In genomic region chr9:99948896-99949295, GRCh38 we compare ENCODE assay signal across 20 cellular contexts. TPM values are rescaled to one million over a fixed set of nuclear protein-coding genes. Genes with fewer than 3 reads are reported as not detected.
A peak's percentile ranks its signal among the peaks of the same experiment; 100 is the strongest.
DNase-seq lines count a peak whose midpoint lies in the region; ATAC-seq, FAIRE-seq and TF ChIP-seq lines count a peak whose summit lies in the region.
"Had no signal": no experiment of that assay in that cellular context is flagged by ENCODE, and none has a peak within 500 bp of the region (broad histone marks: within the 10 kb centered on the region; RNA-seq: fewer than 3 reads in every experiment).

No MANE protein-coding gene starts in this region.

- intact Hi-C loops in sciatic nerve (cut with DNase I), result no loop called here

- H3K79me2 ChIP-seq in astrocyte (ENCODE audit: insufficient read depth, low read length), result no peaks in the 10 kb centered on the region

- H3K4me1 Mint-ChIP-seq in astrocyte (ENCODE audit: low read depth, unreplicated experiment), result peaks cover 3% of the 10 kb centered on the region
- H3K4me1 Mint-ChIP-seq: WTC11 had no signal

- no peaks in the 10 kb centered on the region for H3K4me1 ChIP-seq in astrocyte (ENCODE audit: insufficient read depth, low read length)
- H3K4me1 ChIP-seq: testis had no signal

- no peak overlapping the region for H3K27ac Mint-ChIP-seq in astrocyte (ENCODE audit: unreplicated experiment)
- H3K27ac Mint-ChIP-seq: activated T-helper 2 cell treated with anti-CD3 and anti-CD28 coated beads, Interferon-gamma antibody, Interleukin-2, Interleukin-4, amounts not matched to agents 10 μg/mL and 5 μg/mL and 100 μg/mL, durations not matched to agents 14 hours and 24 hours and 36 hours; CD8-positive, alpha-beta memory T cell; WTC11 had no signal

- no peaks in the 10 kb centered on the region for H3K27me3 Mint-ChIP-seq in astrocyte (ENCODE audit: low read depth, unreplicated experiment)
- H3K27me3 Mint-ChIP-seq: CD8-positive, alpha-beta memory T cell had no signal

- no peak overlapping the region for H3K9ac ChIP-seq in astrocyte (ENCODE audit: low read length)

- no peaks in the 10 kb centered on the region for H3K27me3 ChIP-seq in astrocyte (ENCODE audit: insufficient read depth, low read length)
- H3K27me3 ChIP-seq: heart left ventricle, neutrophil, testis had no signal

- H3K4me2 ChIP-seq in astrocyte (ENCODE audit: low read length), result no peak overlapping the region

- no peak overlapping the region for H2AFZ ChIP-seq in astrocyte (ENCODE audit: low read depth, low read length)

- FAIRE-seq in astrocyte (lab: Jason Lieb, UNC), result peak; percentile 34

- H4K20me1 ChIP-seq in astrocyte (ENCODE audit: insufficient read depth, low read length), result no peaks in the 10 kb centered on the region

- H3K9me3 ChIP-seq in astrocyte (ENCODE audit: insufficient read depth, low read depth, low read length), result no peaks in the 10 kb centered on the region
- H3K9me3 ChIP-seq: heart left ventricle, neutrophil, testis had no signal

- H3K27ac ChIP-seq in astrocyte (ENCODE audit: low read depth, low read length), result no peak overlapping the region
- H3K27ac ChIP-seq: heart left ventricle, neutrophil, testis had no signal

- no peaks in the 10 kb centered on the region for H3K36me3 ChIP-seq in astrocyte (ENCODE audit: insufficient read depth, low read length)

- no peaks in the 10 kb centered on the region for H3K9me3 Mint-ChIP-seq in astrocyte (ENCODE audit: unreplicated experiment)

- H3K4me3 Mint-ChIP-seq in astrocyte (ENCODE audit: unreplicated experiment), result no peak overlapping the region
- H3K4me3 Mint-ChIP-seq: CD8-positive, alpha-beta memory T cell; WTC11 had no signal

- H3K4me3 ChIP-seq in astrocyte (ENCODE audit: insufficient read depth, low read depth, low read length), result no peak overlapping the region
- H3K4me3 ChIP-seq: heart left ventricle, testis had no signal

- peaks cover 13% of the 10 kb centered on the region for H3K36me3 Mint-ChIP-seq in astrocyte (ENCODE audit: low read depth, unreplicated experiment)

- DNase-seq in COR-L47 (lab: John Stamatoyannopoulos, UW), result peak; percentile 28
- peak; percentile 9 to 23 for DNase-seq in Kasumi-1 (lab: John Stamatoyannopoulos, UW)
- peak; percentile 3 for DNase-seq in astrocyte (ENCODE audit: low read depth)
- peak; percentile 5 for DNase-seq in foreskin melanocyte
- DNase-seq in sciatic nerve (ENCODE audit: low spot score), result no peak
- no peak for DNase-seq in RPMI8226
- no peak for DNase-seq in activated CD4-positive, alpha-beta T cell treated with anti-CD3 and anti-CD28 coated beads, Interleukin-2, amount 50 U/mL, for 1 hour
- DNase-seq in NK-92 treated with Interleukin-12 subunit alpha and Interleukin-12 subunit beta, amount 100 ng/mL, for 24 hours (lab: John Stamatoyannopoulos, UW), result no peak
- DNase-seq: CD8-positive, alpha-beta memory T cell; islet precursor cell; midbrain; stimulated activated CD4-positive, alpha-beta T cell treated with anti-CD3 and anti-CD28 coated beads, Interleukin-4, amount 100 ng/mL, for 24 hours; stimulated activated CD8-positive, alpha-beta memory T cell treated with anti-CD3 and anti-CD28 coated beads, Interleukin-4, amount 100 ng/mL, for 48 hours; T-helper 1 cell; testis had no signal

- no peak for ATAC-seq in sciatic nerve
- ATAC-seq: heart left ventricle, Right ventricle myocardium inferior, WTC11 had no signal

- no peak for TF ChIP-seq CTCF in astrocyte (IDR thresholded peaks at IDR 0.05; ENCODE audit: insufficient read depth, low read depth, low read length)

RNA-seq across cellular contexts. Expression of gene STX17, which starts 42.4 kb away (rescaled TPM):
- total RNA-seq in astrocyte, result 24.9 and 28.3 TPM in 2 replicates
- total RNA-seq in sciatic nerve, result 42.1 TPM

Comparison
In these comparisons a context has a peak if more than half of its experiments do, and no peak if none do; other contexts are left out.
1. DNase-seq: peak in COR-L47 (single experiment), Kasumi-1 (2 of 2), astrocyte (single experiment) and foreskin melanocyte (single experiment); none in sciatic nerve (single experiment), RPMI8226 (single experiment), activated CD4-positive, alpha-beta T cell treated with anti-CD3 and anti-CD28 coated beads, Interleukin-2, amount 50 U/mL, for 1 hour (single experiment) and NK-92 treated with Interleukin-12 subunit alpha and Interleukin-12 subunit beta, amount 100 ng/mL, for 24 hours (single experiment).